Comparison of ENCODE assay signal across 8 cellular contexts in the genomic region with DNA sequence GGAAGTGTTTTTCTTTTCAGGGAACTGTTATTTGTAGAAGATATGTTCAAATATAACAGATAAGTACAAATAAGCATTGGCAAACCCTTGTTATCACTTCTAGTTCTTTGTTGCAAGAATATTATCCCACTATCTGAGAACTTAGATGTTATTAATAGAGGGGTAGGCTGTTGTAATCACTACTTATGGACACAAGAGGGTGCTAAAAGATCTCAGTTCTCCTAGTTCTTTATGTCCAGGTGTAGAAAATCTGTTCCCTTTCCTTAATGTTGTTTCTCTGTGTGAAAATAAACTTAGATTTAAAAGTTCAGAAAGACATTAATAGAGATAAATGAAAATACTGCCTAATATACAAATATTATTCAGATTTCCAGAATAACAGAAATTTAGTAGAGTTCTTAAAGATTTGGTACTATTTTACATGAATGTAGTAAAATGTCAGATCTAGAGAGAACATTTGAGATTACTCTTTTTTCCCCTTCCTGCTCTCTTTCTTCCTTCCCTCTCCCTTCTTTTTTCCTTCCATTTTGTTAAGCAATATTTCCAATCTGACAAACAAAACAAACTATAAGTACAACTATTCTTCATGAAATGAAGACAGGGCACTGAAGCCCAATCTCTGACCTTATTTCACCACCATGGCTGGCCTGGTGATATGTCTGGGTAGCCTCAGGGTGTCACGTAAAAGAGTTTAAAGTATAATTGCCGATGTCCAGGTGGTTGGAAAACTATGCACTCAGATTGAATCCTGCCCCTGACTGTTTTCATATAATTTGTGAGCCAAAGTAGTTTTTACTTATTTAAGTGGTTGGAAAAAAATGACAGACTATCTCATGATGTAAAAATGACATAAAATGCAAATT. TPM values are rescaled to one million over a fixed set of nuclear protein-coding genes. Genes with fewer than 3 reads are reported as not detected.
DNase-seq lines count a peak whose midpoint lies in the region; ATAC-seq and TF ChIP-seq lines count a peak whose summit lies in the region.

No MANE protein-coding gene starts in this region.

- H3K36me3 Mint-ChIP-seq in immature natural killer cell: no peaks in the 10 kb centered on the region

- no peaks in the 10 kb centered on the region for H3K4me1 Mint-ChIP-seq in immature natural killer cell

- H3K27ac Mint-ChIP-seq in immature natural killer cell: no peak overlapping the region

- no peak overlapping the region for H3K4me3 Mint-ChIP-seq in immature natural killer cell

- H3K4me3 ChIP-seq in Jurkat, Clone E6-1 (ENCODE audit: low read length): no peak overlapping the region
- H3K4me3 ChIP-seq in fibroblast of villous mesenchyme (ENCODE audit: low read depth, low read length): no peak overlapping the region
- no peak overlapping the region for H3K4me3 ChIP-seq in skeletal muscle cell (ENCODE audit: low read depth, low read length)

- H3K9me3 Mint-ChIP-seq in immature natural killer cell: peaks cover 0 to 3% (median 0%) of the 10 kb centered on the region in 6 donors

- peak; percentile 66 for TF ChIP-seq CTCF in fibroblast of villous mesenchyme (IDR thresholded peaks at IDR 0.05; ENCODE audit: insufficient read depth, low read depth, low read length)

- ATAC-seq in GM21367 (IDR thresholded peaks at IDR 0.05; ENCODE audit: unreplicated experiment): peak; percentile 88
- no peak for ATAC-seq in HG02678 (IDR thresholded peaks at IDR 0.05; ENCODE audit: unreplicated experiment)

- H3K27me3 Mint-ChIP-seq in immature natural killer cell (ENCODE audit: low read depth in 3 of 3): peaks cover 0 to 5% (median 2%) of the 10 kb centered on the region in 3 donors

- DNase-seq in DMS114 treated with DMSO at 0.1 percent for 48 hours (lab: John Stamatoyannopoulos, UW; ENCODE audit: unreplicated experiment) (peak; percentile 52), SK-N-DZ (ENCODE audit: low spot score) (peak; percentile 49), fibroblast of villous mesenchyme (ENCODE audit: low read depth) (peak; percentile 50), skeletal muscle cell (ENCODE audit: low read depth) (peak; percentile 5), immature natural killer cell (no peak)
- peak; percentile 25 for DNase-seq in Jurkat, Clone E6-1 (ENCODE audit: low read depth, low spot score)

RNA-seq across cellular contexts. Expression of a gene that starts 43.6 kb away (rescaled TPM):
- polyA plus RNA-seq in Jurkat, Clone E6-1 (2012; ENCODE audit: insufficient read depth, insufficient read length): not detected
- not detected in 2 replicates for polyA plus RNA-seq in SK-N-DZ (2014; cell fraction: cytosol; rRNA removed)
- polyA plus RNA-seq in SK-N-DZ (2014; cell fraction: nucleus; rRNA removed): not detected in 2 replicates
- 0.43 and 4.8 TPM in 2 replicates for total RNA-seq in fibroblast of villous mesenchyme
- polyA plus RNA-seq in immature natural killer cell: not detected

Comparison
In these comparisons a context has a peak if more than half of its experiments do, and no peak if none do; other contexts are left out.
1. DNase-seq: peak in DMS114 treated with DMSO at 0.1 percent for 48 hours (single experiment), Jurkat, Clone E6-1 (single experiment), SK-N-DZ (single experiment), fibroblast of villous mesenchyme (single experiment) and skeletal muscle cell (single experiment); none in immature natural killer cell (0 of 3).